In genomic region chr16:31177136-31177535, GRCh38 we compare ENCODE assay signal across 7 cellular contexts. TPM values are rescaled to one million over a fixed set of nuclear protein-coding genes. Genes with fewer than 3 reads are reported as not detected.
A peak's percentile ranks its signal among the peaks of the same experiment; 100 is the strongest.
DNase-seq lines count a peak whose midpoint lies in the region; ATAC-seq and TF ChIP-seq lines count a peak whose summit lies in the region.
"Had no signal": no experiment of that assay in that cellular context is flagged by ENCODE, and none has a peak within 500 bp of the region (broad histone marks: within the 10 kb centered on the region; RNA-seq: fewer than 3 reads in every experiment).

No MANE protein-coding gene starts in this region.

- peak; percentile 98 for DNase-seq in M059J (ENCODE audit: low read depth)
- peak; percentile 70 for DNase-seq in activated CD8-positive, alpha-beta memory T cell treated with anti-CD3 and anti-CD28 coated beads, Interleukin-2, amount 50 U/mL, for 48 hours
- no peak for DNase-seq in neural progenitor cell (ENCODE audit: low spot score)
- DNase-seq in DMS153 (lab: John Stamatoyannopoulos, UW), result no peak

- TF ChIP-seq CTCF in neural progenitor cell (IDR thresholded peaks at IDR 0.05), result no peak

- no peak overlapping the region for H3K4me2 ChIP-seq in neural progenitor cell

- H3K36me3 ChIP-seq in neural progenitor cell, result no peaks in the 10 kb centered on the region

- H3K79me2 ChIP-seq in neural progenitor cell (ENCODE audit: low read depth), result peaks cover 30% of the 10 kb centered on the region

- H3K9ac ChIP-seq in neural progenitor cell, result no peak overlapping the region

- H3K27me3 Mint-ChIP-seq in neural progenitor cell (ENCODE audit: insufficient read depth, low read depth), result peaks cover 8% of the 10 kb centered on the region

- H3K4me1 ChIP-seq in neural progenitor cell, result peaks cover 4% of the 10 kb centered on the region

- ATAC-seq in GM21381 (IDR thresholded peaks at IDR 0.05; ENCODE audit: unreplicated experiment) (no peak), HG02840 (IDR thresholded peaks at IDR 0.05; ENCODE audit: low FRiP score, unreplicated experiment) (no peak)

- peak overlapping the region; percentile 30 for H3K4me3 Mint-ChIP-seq in neural progenitor cell

- no peak overlapping the region for H3K27ac ChIP-seq in neural progenitor cell

- peaks cover 25% of the 10 kb centered on the region for H3F3A ChIP-seq in neural progenitor cell (ENCODE audit: low read depth)

- H3K36me3 Mint-ChIP-seq in neural progenitor cell, result peaks cover 9% of the 10 kb centered on the region

- H3K9me3 ChIP-seq in neural progenitor cell (ENCODE audit: low read depth), result no peaks in the 10 kb centered on the region

- H4K20me1 ChIP-seq in neural progenitor cell (ENCODE audit: low read depth), result peaks cover 15% of the 10 kb centered on the region

- H3K4me1 Mint-ChIP-seq in neural progenitor cell, result peaks cover 31% of the 10 kb centered on the region

- no peaks in the 10 kb centered on the region for H3K27me3 ChIP-seq in neural progenitor cell

- peaks cover 3% of the 10 kb centered on the region for H3K9me3 Mint-ChIP-seq in neural progenitor cell

- H3K4me3 ChIP-seq in neural progenitor cell, result no peak overlapping the region

- H3K27ac Mint-ChIP-seq in neural progenitor cell, result no peak overlapping the region

- no peak overlapping the region for H2AFZ ChIP-seq in neural progenitor cell (replicated peaks)

RNA-seq across cellular contexts. Expression of gene FUS, which starts 2.8 kb away (rescaled TPM):
- 22.4 and 29.3 TPM in 2 replicates for total RNA-seq in M059J (2014; rRNA removed; shearing (Covaris generic))
- 81.7 and 127 TPM in 2 replicates for total RNA-seq in neural progenitor cell (ENCODE audit: low replicate concordance)

RNA-seq across cellular contexts. Expression of gene PYCARD, which starts 25.4 kb away (rescaled TPM):
- 7.9 and 8.9 TPM in 2 replicates for total RNA-seq in M059J (2014; rRNA removed; shearing (Covaris generic))
- total RNA-seq in neural progenitor cell (ENCODE audit: low replicate concordance), result 0.81 TPM in 1 of 2 replicates, not detected in the other

RNA-seq across cellular contexts. Expression of gene PRSS36, which starts 27.3 kb away (rescaled TPM):
- 0.10 and 0.49 TPM in 2 replicates for total RNA-seq in M059J (2014; rRNA removed; shearing (Covaris generic))
- 0.30 and 0.68 TPM in 2 replicates for total RNA-seq in neural progenitor cell (ENCODE audit: low replicate concordance)

RNA-seq across cellular contexts. Expression of gene TRIM72, which starts 36.8 kb away (rescaled TPM):
- not detected in 2 replicates for total RNA-seq in M059J (2014; rRNA removed; shearing (Covaris generic))
- total RNA-seq in neural progenitor cell (ENCODE audit: low replicate concordance), result 0.07 TPM in 1 of 2 replicates, not detected in the other

RNA-seq across cellular contexts. Expression of gene PYDC1, which starts 39.8 kb away (rescaled TPM):
- total RNA-seq in M059J (2014; rRNA removed; shearing (Covaris generic)), result not detected in 2 replicates
- not detected in 2 replicates for total RNA-seq in neural progenitor cell (ENCODE audit: low replicate concordance)
- total RNA-seq: mononuclear cell had no signal

Comparison
In these comparisons a context has a peak if more than half of its experiments do, and no peak if none do; other contexts are left out.
1. DNase-seq: peak in M059J (single experiment) and activated CD8-positive, alpha-beta memory T cell treated with anti-CD3 and anti-CD28 coated beads, Interleukin-2, amount 50 U/mL, for 48 hours (single experiment); none in neural progenitor cell (single experiment) and DMS153 (single experiment).